9 cellular contexts compared by ENCODE assay signal in the genomic region with DNA sequence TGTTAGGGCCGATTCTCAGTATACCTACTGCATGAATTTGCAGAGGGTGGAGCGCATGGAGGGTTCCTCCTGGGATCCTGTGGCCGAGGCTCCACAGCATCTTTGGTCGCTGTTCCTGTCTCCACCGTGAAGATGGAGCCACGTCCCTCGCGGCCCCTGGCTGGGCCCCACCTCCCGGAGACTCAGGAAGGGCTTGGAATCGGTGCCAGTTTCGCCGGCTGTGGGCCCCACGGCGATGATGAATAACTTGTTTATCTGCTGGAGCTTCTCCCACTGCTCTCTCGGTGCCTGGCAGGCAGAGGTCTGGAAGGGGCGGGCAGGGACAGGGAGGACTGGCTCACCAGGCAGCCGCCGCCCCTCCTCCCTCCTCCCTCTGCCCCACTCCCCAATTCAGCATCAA. TPM values are rescaled to one million over a fixed set of nuclear protein-coding genes. Genes with fewer than 3 reads are reported as not detected.
A peak's percentile ranks its signal among the peaks of the same experiment; 100 is the strongest.
DNase-seq lines count a peak whose midpoint lies in the region; ATAC-seq and TF ChIP-seq lines count a peak whose summit lies in the region.
"Had no signal": no experiment of that assay in that cellular context is flagged by ENCODE, and none has a peak within 500 bp of the region (broad histone marks: within the 10 kb centered on the region; RNA-seq: fewer than 3 reads in every experiment).

No MANE protein-coding gene starts in this region.

- CTCF ChIA-PET in A673 (lab: Charles Lee): interaction anchor here (0.7 kb wide), 1 partner anchor 9 kb away, joined by 3 read pairs; no protein-coding TSS in a partner anchor

- TF ChIP-seq CTCF in A673 (conservative IDR thresholded peaks at IDR 0.05; ENCODE audit: low read depth, low read length): no peak
- TF ChIP-seq CTCF in breast epithelium (IDR thresholded peaks at IDR 0.05): no peak

- POLR2A ChIA-PET in A673 (lab: Charles Lee; ENCODE audit: low non-redundant PET): no interaction called here

- no TSS peak for BruUV-seq in A673 (replicated peaks; lab: Mats Ljungman, UMichigan)

- no peak for ATAC-seq in HG03520 (IDR thresholded peaks at IDR 0.05; ENCODE audit: unreplicated experiment)
- ATAC-seq: effector memory CD8-positive, alpha-beta T cell had no signal

- no peak overlapping the region for H3K4me3 ChIP-seq in A673 (ENCODE audit: low read depth, low read length, poor library complexity, severe bottlenecking)
- H3K4me3 ChIP-seq in breast epithelium: peak overlapping the region in 2 of 3 donors; percentile 21

- H3K4me1 ChIP-seq in A673 (ENCODE audit: insufficient read depth, low read length, poor library complexity, severe bottlenecking) (peaks cover 7% of the 10 kb centered on the region), breast epithelium (no peaks in the 10 kb centered on the region)

- TF ChIP-seq POLR2A in breast epithelium (IDR thresholded peaks at IDR 0.05): no peak

- H3K27me3 ChIP-seq in A673 (replicated peaks; ENCODE audit: insufficient read depth, low read depth, low read length, poor library complexity) (no peaks in the 10 kb centered on the region), breast epithelium (no peaks in the 10 kb centered on the region)

- intact Hi-C loops in A673 (cut with micrococcal nuclease; ENCODE audit: unreplicated experiment): no loop called here
- intact Hi-C loops in breast epithelium (cut with DNase I; ENCODE audit: low total_unique reads): no loop called here

- H3K27ac ChIP-seq in A673 (ENCODE audit: low read depth, low read length, poor library complexity, severe bottlenecking): no peak overlapping the region
- peak overlapping the region in 1 of 2 donors; percentile 33 for H3K27ac ChIP-seq in breast epithelium

- peak; percentile 54 for DNase-seq in A673 (ENCODE audit: low spot score)
- DNase-seq in NCI-H1092 treated with DMSO at 0.1 percent for 48 hours (lab: John Stamatoyannopoulos, UW): peak; percentile 28
- no peak for DNase-seq in breast epithelium (ENCODE audit: low spot score in 2 of 2)
- peak; percentile 21 for DNase-seq in kidney tubule cell (ENCODE audit: low spot score)
- DNase-seq in SKM-1 (lab: John Stamatoyannopoulos, UW; ENCODE audit: unreplicated experiment): no peak
- no peak for DNase-seq in NCI-H2171 (lab: John Stamatoyannopoulos, UW)
- DNase-seq in NK-92 treated with Interleukin-12 subunit alpha and Interleukin-12 subunit beta, amount 100 ng/mL, for 24 hours (lab: John Stamatoyannopoulos, UW): no peak
- DNase-seq: effector memory CD8-positive, alpha-beta T cell had no signal

- H3K9me3 ChIP-seq in A673 (ENCODE audit: low read depth, low read length, poor library complexity, severe bottlenecking): no peaks in the 10 kb centered on the region
- H3K9me3 ChIP-seq in breast epithelium: no peaks in the 10 kb centered on the region

- no peaks in the 10 kb centered on the region for H3K36me3 ChIP-seq in A673 (ENCODE audit: insufficient read depth, low read length, poor library complexity, severe bottlenecking)
- no peaks in the 10 kb centered on the region for H3K36me3 ChIP-seq in breast epithelium

RNA-seq across cellular contexts. Expression of gene SLC5A11, which starts 8.1 kb away (rescaled TPM):
- total RNA-seq in A673 (2021): not detected in 2 replicates
- 1 to 10 TPM in 1 of 3 donors, under 1 TPM in 2; 0.16 to 1.8 (median 0.66) TPM for total RNA-seq in breast epithelium

Comparison
In these comparisons a context has a peak if more than half of its experiments do, and no peak if none do; other contexts are left out.
1. DNase-seq: peak in A673 (single experiment), NCI-H1092 treated with DMSO at 0.1 percent for 48 hours (single experiment) and kidney tubule cell (single experiment); none in breast epithelium (0 of 2), SKM-1 (single experiment), NCI-H2171 (single experiment) and NK-92 treated with Interleukin-12 subunit alpha and Interleukin-12 subunit beta, amount 100 ng/mL, for 24 hours (single experiment).